13 cellular contexts compared by ENCODE assay signal in genomic region chr7:30804078-30804661, GRCh38. TPM values are rescaled to one million over a fixed set of nuclear protein-coding genes. Genes with fewer than 3 reads are reported as not detected.
DNase-seq lines count a peak whose midpoint lies in the region; ATAC-seq, FAIRE-seq and TF ChIP-seq lines count a peak whose summit lies in the region.
"Had no signal": no experiment of that assay in that cellular context is flagged by ENCODE, and none has a peak within 500 bp of the region (broad histone marks: within the 10 kb centered on the region; RNA-seq: fewer than 3 reads in every experiment).

No MANE protein-coding gene starts in this region.

- H3K9me3 Mint-ChIP-seq in MCF 10A (ENCODE audit: unreplicated experiment), result no peaks in the 10 kb centered on the region
- no peaks in the 10 kb centered on the region for H3K9me3 Mint-ChIP-seq in activated naive CD8-positive, alpha-beta T cell treated with anti-CD3 and anti-CD28 coated beads for 36 hours

- POLR2A ChIA-PET in MCF 10A (lab: Yijun Ruan, JAX), result no interaction called here

- no peak for TF ChIP-seq POLR2A in breast epithelium (IDR thresholded peaks at IDR 0.05)

- H3K27me3 ChIP-seq in breast epithelium (no peaks in the 10 kb centered on the region), bronchial epithelial cell (ENCODE audit: control insufficient read depth, insufficient read depth, low read length) (peaks cover 1% of the 10 kb centered on the region)
- H3K27me3 ChIP-seq: heart right ventricle had no signal

- no peak overlapping the region for H3K4me3 Mint-ChIP-seq in MCF 10A (ENCODE audit: unreplicated experiment)
- no peak overlapping the region for H3K4me3 Mint-ChIP-seq in activated naive CD8-positive, alpha-beta T cell treated with anti-CD3 and anti-CD28 coated beads for 36 hours

- intact Hi-C loops in MCF 10A (cut with micrococcal nuclease) (no loop called here), breast epithelium (cut with DNase I; ENCODE audit: low total_unique reads) (loop anchor here (10.0 kb wide), 1 partner anchor 171 kb away; no protein-coding TSS in a partner anchor)

- peak overlapping the region in 1 of 2 donors; percentile 61 for H3K27ac ChIP-seq in breast epithelium
- H3K27ac ChIP-seq: 22Rv1 had no signal

- H3K36me3 ChIP-seq in breast epithelium (no peaks in the 10 kb centered on the region), bronchial epithelial cell (ENCODE audit: control insufficient read depth, insufficient read depth, low read length) (no peaks in the 10 kb centered on the region)
- H3K36me3 ChIP-seq: heart right ventricle had no signal

- H3K9me3 ChIP-seq in breast epithelium, result no peaks in the 10 kb centered on the region
- H3K9me3 ChIP-seq: heart right ventricle had no signal

- H3K4me1 ChIP-seq in breast epithelium, result peaks cover 7 to 8% of the 10 kb centered on the region in 2 donors

- FAIRE-seq in bronchial epithelial cell (lab: Jason Lieb, UNC), result no peak

- peaks cover 13% of the 10 kb centered on the region for H3K36me3 Mint-ChIP-seq in MCF 10A (ENCODE audit: insufficient read depth, unreplicated experiment)
- H3K36me3 Mint-ChIP-seq in activated naive CD8-positive, alpha-beta T cell treated with anti-CD3 and anti-CD28 coated beads for 36 hours, result no peaks in the 10 kb centered on the region

- no peak for ATAC-seq in GM21367 (IDR thresholded peaks at IDR 0.05; ENCODE audit: unreplicated experiment)
- ATAC-seq: heart right ventricle had no signal

- no peak for TF ChIP-seq CTCF in MCF 10A (IDR thresholded peaks at IDR 0.05; ENCODE audit: unreplicated experiment)
- TF ChIP-seq CTCF in breast epithelium (IDR thresholded peaks at IDR 0.05), result no peak
- no peak for TF ChIP-seq CTCF in bronchial epithelial cell (IDR thresholded peaks at IDR 0.05; ENCODE audit: insufficient read depth, low read length, severe bottlenecking)

- H3K4me3 ChIP-seq in breast epithelium, result no peak overlapping the region
- H3K4me3 ChIP-seq in bronchial epithelial cell (ENCODE audit: low read depth, low read length), result no peak overlapping the region
- H3K4me3 ChIP-seq: heart right ventricle had no signal

- H3K27ac Mint-ChIP-seq in MCF 10A (ENCODE audit: low read depth, unreplicated experiment), result no peak overlapping the region
- H3K27ac Mint-ChIP-seq in activated naive CD8-positive, alpha-beta T cell treated with anti-CD3 and anti-CD28 coated beads for 36 hours, result no peak overlapping the region

- no peaks in the 10 kb centered on the region for H3K27me3 Mint-ChIP-seq in MCF 10A (ENCODE audit: insufficient read depth, unreplicated experiment)
- no peaks in the 10 kb centered on the region for H3K27me3 Mint-ChIP-seq in activated naive CD8-positive, alpha-beta T cell treated with anti-CD3 and anti-CD28 coated beads for 36 hours

- DNase-seq in MCF 10A (ENCODE audit: unreplicated experiment), result peak; percentile 39
- no peak for DNase-seq in breast epithelium (ENCODE audit: low spot score in 2 of 2)
- peak; percentile 83 for DNase-seq in bronchial epithelial cell (ENCODE audit: low read depth)
- peak; percentile 79 for DNase-seq in kidney tubule cell (ENCODE audit: low spot score)
- no peak for DNase-seq in NCI-H2107 treated with DMSO at 0.1 percent for 48 hours (lab: John Stamatoyannopoulos, UW; ENCODE audit: unreplicated experiment)
- DNase-seq in activated CD4-positive, CD25-positive, alpha-beta regulatory T cell (lab: John Stamatoyannopoulos, UW), result no peak
- DNase-seq in activated naive CD8-positive, alpha-beta T cell treated with anti-CD3 and anti-CD28 coated beads for 36 hours, result no peak
- DNase-seq: heart right ventricle, NCI-H1436 treated with DMSO at 0.1 percent for 48 hours, right cardiac atrium, T-helper 2 cell had no signal

- H3K4me1 Mint-ChIP-seq in MCF 10A (ENCODE audit: insufficient read depth, unreplicated experiment), result peaks cover 19% of the 10 kb centered on the region
- H3K4me1 Mint-ChIP-seq in activated naive CD8-positive, alpha-beta T cell treated with anti-CD3 and anti-CD28 coated beads for 36 hours, result no peaks in the 10 kb centered on the region

- BruUV-seq in MCF 10A (replicated peaks; lab: Mats Ljungman, UMichigan), result no TSS peak

- CTCF ChIA-PET in MCF 10A (lab: Yijun Ruan, JAX), result interaction anchor here (0.6 to 4.9 kb wide), 9 partner anchors 10 to 318 kb away, joined by 3 to 33 read pairs (median 6); no protein-coding TSS in a partner anchor

RNA-seq across cellular contexts. Expression of gene MINDY4, which starts 33.0 kb away (rescaled TPM):
- total RNA-seq in MCF 10A (2022) (9.2 and 12.4 TPM in 2 replicates), breast epithelium (10 to 100 TPM in 2 of 3 donors, 1 to 10 TPM in 1; 5.6 to 14.9 (median 13.8) TPM), bronchial epithelial cell (1.1 and 1.3 TPM in 2 replicates)
- 1 to 10 TPM; 1.6 to 2.0 TPM for total RNA-seq in activated naive CD8-positive, alpha-beta T cell treated with anti-CD3 and anti-CD28 coated beads for 36 hours

RNA-seq across cellular contexts. Expression of gene INMT, which starts 52.2 kb away (rescaled TPM):
- not detected in 2 replicates for total RNA-seq in MCF 10A (2022)
- 10 to 100 TPM in 2 of 3 donors, 1 to 10 TPM in 1; 7.8 to 66.7 (median 26.2) TPM for total RNA-seq in breast epithelium
- total RNA-seq in bronchial epithelial cell, result 0.13 and 0.26 TPM in 2 replicates
- under 1 TPM in 1 of 2 experiments, not detected in 1; 0.08 TPM for total RNA-seq in activated naive CD8-positive, alpha-beta T cell treated with anti-CD3 and anti-CD28 coated beads for 36 hours

Comparison
In these comparisons a context has a peak if more than half of its experiments do, and no peak if none do; other contexts are left out.
1. DNase-seq: peak in MCF 10A (single experiment), bronchial epithelial cell (single experiment) and kidney tubule cell (single experiment); none in breast epithelium (0 of 2), NCI-H2107 treated with DMSO at 0.1 percent for 48 hours (single experiment), activated CD4-positive, CD25-positive, alpha-beta regulatory T cell (0 of 4) and activated naive CD8-positive, alpha-beta T cell treated with anti-CD3 and anti-CD28 coated beads for 36 hours (single experiment).